Comparison of ENCODE assay signal across 9 cellular contexts in genomic region chr10:29784175-29784773, GRCh38.
DNase-seq lines count a peak whose midpoint lies in the region; ATAC-seq, FAIRE-seq and TF ChIP-seq lines count a peak whose summit lies in the region.
"Had no signal": no experiment of that assay in that cellular context is flagged by ENCODE, and none has a peak within 500 bp of the region (broad histone marks: within the 10 kb centered on the region; RNA-seq: fewer than 3 reads in every experiment).

No MANE protein-coding gene starts in this region.

- intact Hi-C loops in K562 (cut with micrococcal nuclease) = no loop called here

- H3K79me2 ChIP-seq in K562 (ENCODE audit: control insufficient read depth, insufficient read depth, low read length) = no peaks in the 10 kb centered on the region

- 3% methylated on average over 7 of the region's 7 CpGs for WGBS in K562 (ENCODE audit: insufficient coverage, low coverage, missing lambda C conversion rate)
- no CpG with 5 or more reads among the region's 7 CpGs for WGBS in iPS DF 6.9 (ENCODE audit: insufficient coverage, insufficient read length)

- H3K4me2 ChIP-seq in K562 (ENCODE audit: insufficient read depth, low read length) = no peak overlapping the region

- TF ChIP-seq POLR2A in K562 (conservative IDR thresholded peaks at IDR 0.05) = no peak

- H3K9me3 ChIP-seq in K562 (replicated peaks; ENCODE audit: control insufficient read depth, insufficient read depth, low read depth, low read length) (no peaks in the 10 kb centered on the region), iPS DF 6.9 (ENCODE audit: control insufficient read depth, insufficient read depth, low read length) (no peaks in the 10 kb centered on the region), stomach smooth muscle (ENCODE audit: control insufficient read depth in 2 of 2, low read length in 2 of 2) (peaks cover 0 to 6% of the 10 kb centered on the region in 2 donors)

- no peaks in the 10 kb centered on the region for H3K9me1 ChIP-seq in K562 (ENCODE audit: control insufficient read depth, insufficient read depth, low read length)

- FAIRE-seq in K562 (lab: Jason Lieb, UNC) = no peak

- DNase-seq in HEK293T (ENCODE audit: extremely low spot score) (peak; percentile 16), K562 (ENCODE audit: extremely low read depth in 1 of 4, low spot score in 3 of 4) (no peak), iPS DF 6.9 (ENCODE audit: low read depth, low spot score) (peak; percentile 31), NCI-H748 treated with DMSO at 0.1 percent for 48 hours (lab: John Stamatoyannopoulos, UW) (no peak), OCI-M2 (lab: John Stamatoyannopoulos, UW; ENCODE audit: unreplicated experiment) (no peak)
- DNase-seq: NCI-H2029 treated with DMSO at 0.1 percent for 48 hours had no signal

- no peak overlapping the region for H3K9ac ChIP-seq in K562 (ENCODE audit: insufficient read depth in 1 of 2, low read depth in 2 of 2, low read length in 2 of 2)
- H3K9ac ChIP-seq in stomach smooth muscle (ENCODE audit: low read length in 2 of 2) = peak overlapping the region in 1 of 2 donors; percentile 52

- CTCF ChIA-PET in HEK293T (lab: Yijun Ruan, JAX) (no interaction called here), K562 (lab: Yijun Ruan, JAX; ENCODE audit: low intra/inter-chr PET ratio) (no interaction called here)

- no peaks in the 10 kb centered on the region for H4K20me1 ChIP-seq in K562 (replicated peaks; ENCODE audit: control insufficient read depth, insufficient read depth, low read length)

- peaks cover 3 to 11% of the 10 kb centered on the region in 2 experiments; a peak in 3 of 5 replicates for H3K27me3 ChIP-seq in K562 (ENCODE audit: control insufficient read depth in 2 of 2, insufficient read depth in 2 of 2, low read length in 2 of 2)
- H3K27me3 ChIP-seq in iPS DF 6.9 (ENCODE audit: control insufficient read depth, insufficient read depth, low read length) = no peaks in the 10 kb centered on the region
- H3K27me3 ChIP-seq in stomach smooth muscle (ENCODE audit: control insufficient read depth in 1 of 2, insufficient read depth in 2 of 2, low read length in 2 of 2) = no peaks in the 10 kb centered on the region

- no peak overlapping the region for H3K4me3 ChIP-seq in K562
- no peak overlapping the region for H3K4me3 ChIP-seq in iPS DF 6.9 (ENCODE audit: low read length)
- H3K4me3 ChIP-seq in stomach smooth muscle (ENCODE audit: low read length in 2 of 2) = peak overlapping the region in 1 of 2 donors; percentile 30

- ATAC-seq in K562 (no peak), HG03025 (IDR thresholded peaks at IDR 0.05; ENCODE audit: low FRiP score, unreplicated experiment) (no peak), GM21737 (IDR thresholded peaks at IDR 0.05; ENCODE audit: unreplicated experiment) (no peak)

- H2AFZ ChIP-seq in K562 (ENCODE audit: low read depth, low read length) = no peak overlapping the region

- H3K36me3 ChIP-seq in K562 (ENCODE audit: control insufficient read depth, insufficient read depth, low read length) (no peaks in the 10 kb centered on the region), iPS DF 6.9 (ENCODE audit: control insufficient read depth, insufficient read depth, low read length) (no peaks in the 10 kb centered on the region), stomach smooth muscle (ENCODE audit: control insufficient read depth in 2 of 2, insufficient read depth in 2 of 2, low read length in 2 of 2) (no peaks in the 10 kb centered on the region)

- POLR2A ChIA-PET in HEK293T (lab: Yijun Ruan, JAX) = no interaction called here
- POLR2A ChIA-PET in K562 (lab: Yijun Ruan, JAX) = no interaction called here

- no peak overlapping the region for H3K27ac ChIP-seq in K562 (ENCODE audit: extremely low read depth, low read depth, low read length)
- no peak overlapping the region for H3K27ac ChIP-seq in iPS DF 6.9 (ENCODE audit: low read length)
- H3K27ac ChIP-seq in stomach smooth muscle (ENCODE audit: low read length) = peak overlapping the region; percentile 59

- no peak for TF ChIP-seq EP300 in K562 (IDR thresholded peaks at IDR 0.05; ENCODE audit: low read length)

- no peak for TF ChIP-seq CTCF in K562 (IDR thresholded peaks at IDR 0.05 in 2 of 3, conservative IDR thresholded peaks at IDR 0.05 in 1 of 3; ENCODE audit: insufficient read depth in 2 of 3, low read depth in 1 of 3, low read length in 3 of 3)

- no TSS peak for BruUV-seq in K562 (replicated peaks; lab: Mats Ljungman, UMichigan)

- no peaks in the 10 kb centered on the region for H3K4me1 ChIP-seq in K562 (replicated peaks in 1 of 2; ENCODE audit: control insufficient read depth in 2 of 2, insufficient read depth in 2 of 2, low read length in 2 of 2)
- H3K4me1 ChIP-seq in iPS DF 6.9 (ENCODE audit: control insufficient read depth, insufficient read depth, low read length) = peaks cover 1% of the 10 kb centered on the region; the same call in 1 of the 2 replicates
- H3K4me1 ChIP-seq in stomach smooth muscle (ENCODE audit: control insufficient read depth, insufficient read depth, low read length) = peaks cover 22% of the 10 kb centered on the region

- no peak for TF ChIP-seq RAD21 in K562 (CRISPR knock-in tag; conservative IDR thresholded peaks at IDR 0.05 in 1 of 2, IDR thresholded peaks at IDR 0.05 in 1 of 2)

- in situ Hi-C loops in K562 (cut with MboI) = no loop called here

TF ChIP-seq in HEK293T, 16 proteins besides CTCF, POLR2A, EP300 and RAD21:
- TF ChIP-seq HDGF (IDR thresholded peaks at IDR 0.05; ENCODE audit: borderline replicate concordance) (no peak), LEF1 (IDR thresholded peaks at IDR 0.05; ENCODE audit: borderline replicate concordance) (no peak), SUZ12 (IDR thresholded peaks at IDR 0.05) (no peak), CTBP1 (IDR thresholded peaks at IDR 0.05; ENCODE audit: borderline replicate concordance) (no peak), L3MBTL2 (conservative IDR thresholded peaks at IDR 0.05) (no peak), ZNF384 (IDR thresholded peaks at IDR 0.05) (no peak), ELF4 (IDR thresholded peaks at IDR 0.05) (no peak), NFRKB (IDR thresholded peaks at IDR 0.05) (no peak), FOXM1 (IDR thresholded peaks at IDR 0.05; ENCODE audit: borderline replicate concordance) (no peak), PKNOX1 (IDR thresholded peaks at IDR 0.05) (no peak), TARDBP (IDR thresholded peaks at IDR 0.05) (no peak), BHLHE40 (IDR thresholded peaks at IDR 0.05; ENCODE audit: borderline replicate concordance) (no peak), ARNT (IDR thresholded peaks at IDR 0.05) (no peak), SP1 (IDR thresholded peaks at IDR 0.05) (no peak), FOXA1 (IDR thresholded peaks at IDR 0.05) (no peak), FOXK2 (IDR thresholded peaks at IDR 0.05) (no peak)

TF ChIP-seq in K562, 482 proteins besides CTCF, POLR2A, EP300 and RAD21:
- TF ChIP-seq E2F4 (CRISPR knock-in tag; IDR thresholded peaks at IDR 0.05; ENCODE audit: low read depth) = no peak
- TF ChIP-seq CHD4 (IDR thresholded peaks at IDR 0.05; ENCODE audit: insufficient read depth, insufficient replicate concordance, low read depth, low read length, poor library complexity, severe bottlenecking) = no peak
- no peak for TF ChIP-seq HOMEZ (CRISPR knock-in tag; IDR thresholded peaks at IDR 0.05)
- 0 out of 2 replicates have a peak, but pooled peaks have one; percentile 19 for TF ChIP-seq ATF3 (IDR thresholded peaks at IDR 0.05)
- no peak for TF ChIP-seq ATF3 (CRISPR knock-in tag; conservative IDR thresholded peaks at IDR 0.05)
- TF ChIP-seq ZNF431 (CRISPR knock-in tag; IDR thresholded peaks at IDR 0.05) = no peak

Comparison
In these comparisons a context has a peak if more than half of its experiments do, and no peak if none do; other contexts are left out.
1. DNase-seq: peak in HEK293T (single experiment) and iPS DF 6.9 (single experiment); none in K562 (0 of 4), NCI-H748 treated with DMSO at 0.1 percent for 48 hours (single experiment) and OCI-M2 (single experiment).